19 cellular contexts compared by ENCODE assay signal in genomic region chr17:67411396-67411795, GRCh38. TPM values are rescaled to one million over a fixed set of nuclear protein-coding genes. Genes with fewer than 3 reads are reported as not detected.
A peak's percentile ranks its signal among the peaks of the same experiment; 100 is the strongest.
DNase-seq lines count a peak whose midpoint lies in the region; ATAC-seq and TF ChIP-seq lines count a peak whose summit lies in the region.
"Had no signal": no experiment of that assay in that cellular context is flagged by ENCODE, and none has a peak within 500 bp of the region (broad histone marks: within the 10 kb centered on the region; RNA-seq: fewer than 3 reads in every experiment).

No MANE protein-coding gene starts in this region.

- H3K4me1 ChIP-seq in CD8-positive, alpha-beta T cell (ENCODE audit: insufficient read depth, low read length): peaks cover 39% of the 10 kb centered on the region
- peaks cover 4 to 6% of the 10 kb centered on the region in 2 donors for H3K4me1 ChIP-seq in left lung
- H3K4me1 ChIP-seq: Caco-2 had no signal

- H3K9me3 Mint-ChIP-seq in CD14-positive monocyte: no peaks in the 10 kb centered on the region
- H3K9me3 Mint-ChIP-seq in CD8-positive, alpha-beta T cell: peaks cover 2% of the 10 kb centered on the region

- H3K4me3 Mint-ChIP-seq in CD14-positive monocyte: no peak overlapping the region
- H3K4me3 Mint-ChIP-seq in CD8-positive, alpha-beta T cell: peak overlapping the region; percentile 6
- H3K4me3 Mint-ChIP-seq: activated naive CD4-positive, alpha-beta T cell treated with anti-CD3 and anti-CD28 coated beads, Interleukin-2, amount 10 ng/mL, durations not matched to agents 7 days and 5 days had no signal

- CTCF ChIA-PET in CD8-positive, alpha-beta T cell (lab: Charles Lee): interaction anchor here (0.6 kb wide), 1 partner anchor 31 kb away, joined by 3 read pairs; no protein-coding TSS in a partner anchor

- DNase-seq in CD14-positive monocyte (ENCODE audit: low spot score) (peak; percentile 71), SKM-1 treated with dmso at 0.1 percent for 144 hours (lab: John Stamatoyannopoulos, UW; ENCODE audit: unreplicated experiment) (peak; percentile 69), left lung (no peak), GM10266 (ENCODE audit: extremely low spot score) (no peak)
- DNase-seq in CD8-positive, alpha-beta T cell: no peak
- DNase-seq: activated CD4-positive, alpha-beta T cell treated with anti-CD3 and anti-CD28 coated beads for 1 hour; activated CD8-positive, alpha-beta memory T cell treated with anti-CD3 and anti-CD28 coated beads, Interleukin-2, amount 50 U/mL, for 4 hours; activated naive CD4-positive, alpha-beta T cell treated with anti-CD3 and anti-CD28 coated beads, Interleukin-2, amount 10 ng/mL, durations not matched to agents 7 days and 5 days; Caco-2; EL; heart right ventricle; KG1; NCI-H1417; NCI-H2171 treated with DMSO at 0.1 percent for 48 hours; NCI-H748 treated with DMSO at 0.1 percent for 48 hours; stimulated activated CD4-positive, alpha-beta T cell treated with anti-CD3 and anti-CD28 coated beads, Interleukin-12 subunit alpha, Interleukin-12 subunit beta, amount 100 ng/mL, for 4 hours; stimulated activated CD8-positive, alpha-beta memory T cell treated with anti-CD3 and anti-CD28 coated beads, Interleukin-4, amount 100 ng/mL, for 48 hours had no signal

- no peak overlapping the region for H3K4me3 ChIP-seq in CD8-positive, alpha-beta T cell (ENCODE audit: low read depth, low read length)
- no peak overlapping the region for H3K4me3 ChIP-seq in left lung
- H3K4me3 ChIP-seq: heart right ventricle had no signal

- no peak overlapping the region for H3K27ac ChIP-seq in CD8-positive, alpha-beta T cell (ENCODE audit: low read depth, low read length)
- no peak overlapping the region for H3K27ac ChIP-seq in left lung
- H3K27ac ChIP-seq: heart right ventricle had no signal

- peaks cover 21% of the 10 kb centered on the region for H3K4me1 Mint-ChIP-seq in CD14-positive monocyte
- H3K4me1 Mint-ChIP-seq in CD8-positive, alpha-beta T cell (ENCODE audit: low read depth): peaks cover 76% of the 10 kb centered on the region

- H3K36me3 ChIP-seq in CD8-positive, alpha-beta T cell (ENCODE audit: insufficient read depth, low read length): no peaks in the 10 kb centered on the region
- H3K36me3 ChIP-seq in left lung: no peaks in the 10 kb centered on the region
- H3K36me3 ChIP-seq: heart right ventricle had no signal

- H3K27me3 ChIP-seq in CD8-positive, alpha-beta T cell (ENCODE audit: insufficient read depth, low read length): no peaks in the 10 kb centered on the region
- H3K27me3 ChIP-seq in left lung: no peaks in the 10 kb centered on the region
- H3K27me3 ChIP-seq: heart right ventricle had no signal

- H3K27ac Mint-ChIP-seq in CD14-positive monocyte: peak overlapping the region; percentile 35 to 80 (median 53)
- peak overlapping the region; percentile 71 for H3K27ac Mint-ChIP-seq in CD8-positive, alpha-beta T cell
- H3K27ac Mint-ChIP-seq: activated naive CD4-positive, alpha-beta T cell treated with anti-CD3 and anti-CD28 coated beads, Interleukin-2, amount 10 ng/mL, durations not matched to agents 7 days and 5 days had no signal

- TF ChIP-seq CTCF in CD14-positive monocyte (IDR thresholded peaks at IDR 0.05) (no peak), left lung (IDR thresholded peaks at IDR 0.05) (no peak), GM10266 (IDR thresholded peaks at IDR 0.05; ENCODE audit: control insufficient read depth, insufficient read depth, low read depth, missing control alignments) (no peak)
- TF ChIP-seq CTCF in CD8-positive, alpha-beta T cell (IDR thresholded peaks at IDR 0.05): no peak

- intact Hi-C loops in CD14-positive monocyte (cut with micrococcal nuclease): no loop called here
- intact Hi-C loops in CD8-positive, alpha-beta T cell (cut with DNase I, micrococcal nuclease): no loop called here
- intact Hi-C loops in left lung (cut with DNase I): no loop called here

- no peak for ATAC-seq in CD8-positive, alpha-beta T cell
- ATAC-seq in left lung: peak; percentile 26
- ATAC-seq in HG02884 (IDR thresholded peaks at IDR 0.05; ENCODE audit: unreplicated experiment): no peak
- no peak for ATAC-seq in HG03442 (IDR thresholded peaks at IDR 0.05; ENCODE audit: unreplicated experiment)
- ATAC-seq: heart right ventricle had no signal

- POLR2A ChIA-PET in CD8-positive, alpha-beta T cell (lab: Charles Lee): interaction anchor here (0.6 to 0.7 kb wide), 2 partner anchors 9 to 181 kb away, joined by 3 to 4 read pairs; no protein-coding TSS in a partner anchor

- peaks cover 0 to 2% (median 0%) of the 10 kb centered on the region in 3 donors for H3K27me3 Mint-ChIP-seq in CD14-positive monocyte (ENCODE audit: low read depth in 3 of 3)
- H3K27me3 Mint-ChIP-seq in CD8-positive, alpha-beta T cell (ENCODE audit: low read depth): no peaks in the 10 kb centered on the region
- H3K27me3 Mint-ChIP-seq: activated naive CD4-positive, alpha-beta T cell treated with anti-CD3 and anti-CD28 coated beads, Interleukin-2, amount 10 ng/mL, durations not matched to agents 7 days and 5 days had no signal

- no peaks in the 10 kb centered on the region for H3K9me3 ChIP-seq in CD8-positive, alpha-beta T cell (ENCODE audit: low read length)
- H3K9me3 ChIP-seq in left lung: no peaks in the 10 kb centered on the region

- H3K36me3 Mint-ChIP-seq in CD14-positive monocyte: no peaks in the 10 kb centered on the region
- H3K36me3 Mint-ChIP-seq in CD8-positive, alpha-beta T cell: peaks cover 32% of the 10 kb centered on the region

RNA-seq across cellular contexts. Expression of gene PITPNC1, which starts 34.3 kb away (rescaled TPM):
- polyA plus RNA-seq in CD14-positive monocyte: 10 to 100 TPM; 21.7 to 31.0 TPM
- total RNA-seq in CD8-positive, alpha-beta T cell: 100 to 1,000 TPM; 110 to 111 TPM
- total RNA-seq in left lung: 10 to 100 TPM; 13.7 to 21.9 TPM

RNA-seq across cellular contexts. Expression of gene PSMD12, which starts 45.0 kb away (rescaled TPM):
- 10 to 100 TPM; 17.8 to 30.7 TPM for polyA plus RNA-seq in CD14-positive monocyte
- 10 to 100 TPM; 52.1 to 54.9 TPM for total RNA-seq in CD8-positive, alpha-beta T cell
- 10 to 100 TPM; 40.0 to 56.6 TPM for total RNA-seq in left lung

Comparison
In these comparisons a context has a peak if more than half of its experiments do, and no peak if none do; other contexts are left out.
1. DNase-seq: peak in CD14-positive monocyte (single experiment) and SKM-1 treated with dmso at 0.1 percent for 144 hours (single experiment); none in CD8-positive, alpha-beta T cell (0 of 7), left lung (0 of 2) and GM10266 (single experiment).
2. RNA of gene PITPNC1, which starts 34.3 kb away (total RNA-seq): 110 to 111 TPM in CD8-positive, alpha-beta T cell; 13.7 to 21.9 TPM in left lung; every median in the first group is over 4 times any median in the second.